23 cellular contexts compared by ENCODE assay signal in the genomic region with DNA sequence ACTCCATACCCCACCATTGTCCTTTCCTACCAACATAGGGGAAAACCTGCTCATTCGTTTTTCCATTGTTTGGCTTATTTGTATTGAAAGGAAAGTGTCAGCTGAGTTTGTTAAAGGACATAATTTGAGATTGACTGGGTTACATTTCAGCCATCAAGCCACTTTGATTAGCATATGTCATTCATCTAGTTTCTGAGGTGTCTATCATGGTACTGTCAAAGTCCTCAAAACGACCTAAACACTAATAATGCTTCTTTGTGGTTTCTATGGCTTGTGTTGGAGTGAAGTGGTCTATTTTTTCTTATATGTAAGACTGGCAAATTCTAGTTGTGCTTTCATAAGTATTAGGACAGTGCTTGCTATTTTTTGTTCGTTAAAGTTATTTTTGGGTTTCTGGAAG.
DNase-seq lines count a peak whose midpoint lies in the region; ATAC-seq, FAIRE-seq and TF ChIP-seq lines count a peak whose summit lies in the region.
"Had no signal": no experiment of that assay in that cellular context is flagged by ENCODE, and none has a peak within 500 bp of the region (broad histone marks: within the 10 kb centered on the region; RNA-seq: fewer than 3 reads in every experiment).

No MANE protein-coding gene starts in this region.

- H3K9me3 Mint-ChIP-seq in endodermal cell (no peaks in the 10 kb centered on the region), WTC11 (no peaks in the 10 kb centered on the region)
- H3K9me3 Mint-ChIP-seq: H9, neural crest cell had no signal

- H3K9ac ChIP-seq in endodermal cell (ENCODE audit: extremely low read depth, low read length, poor library complexity, severe bottlenecking): no peak overlapping the region
- H3K9ac ChIP-seq in neural cell (ENCODE audit: low read length): no peak overlapping the region
- H3K9ac ChIP-seq: KMS-11 had no signal

- H2AFZ ChIP-seq in neural cell (ENCODE audit: low read depth, low read length): no peak overlapping the region

- H3K4me3 Mint-ChIP-seq in endodermal cell (no peak overlapping the region), WTC11 (no peak overlapping the region)
- H3K4me3 Mint-ChIP-seq: activated CD8-positive, alpha-beta T cell treated with anti-CD3 and anti-CD28 coated beads, Interleukin-2, amount 10 ng/mL, durations not matched to agents 7 days and 5 days; H9; neural crest cell had no signal

- intact Hi-C loops in esophagus squamous epithelium (cut with DNase I): no loop called here

- H3K36me3 ChIP-seq in endodermal cell (ENCODE audit: control insufficient read depth, insufficient read depth, low read length): peaks cover 5% of the 10 kb centered on the region
- H3K36me3 ChIP-seq in neural cell (ENCODE audit: insufficient read depth, low read length): no peaks in the 10 kb centered on the region
- peaks cover 0 to 44% (median 0%) of the 10 kb centered on the region in 3 donors for H3K36me3 ChIP-seq in esophagus squamous epithelium

- peak; percentile 54 for ATAC-seq in GM18502 (IDR thresholded peaks at IDR 0.05; ENCODE audit: poor library complexity, unreplicated experiment)
- ATAC-seq in HG02938 (IDR thresholded peaks at IDR 0.05; ENCODE audit: unreplicated experiment): peak; percentile 85
- ATAC-seq in WTC11: no peak
- ATAC-seq: activated CD8-positive, alpha-beta T cell treated with anti-CD3 and anti-CD28 coated beads, Interleukin-2, amount 10 ng/mL, durations not matched to agents 7 days and 5 days had no signal

- H3K4me1 ChIP-seq in endodermal cell (ENCODE audit: control insufficient read depth, insufficient read depth, low read length): peaks cover 26% of the 10 kb centered on the region
- peaks cover 0 to 13% (median 10%) of the 10 kb centered on the region in 3 donors for H3K4me1 ChIP-seq in esophagus squamous epithelium

- H3K27me3 Mint-ChIP-seq in endodermal cell (ENCODE audit: insufficient read depth) (no peaks in the 10 kb centered on the region), WTC11 (ENCODE audit: low read depth) (no peaks in the 10 kb centered on the region)

- DNase-seq in endodermal cell (no peak), esophagus squamous epithelium (lab: John Stamatoyannopoulos, UW) (no peak), WTC11 (ENCODE audit: low spot score) (no peak), GM12892 (ENCODE audit: insufficient read length) (no peak), NCI-H1092 (lab: John Stamatoyannopoulos, UW) (no peak)
- DNase-seq: activated CD8-positive, alpha-beta T cell treated with anti-CD3 and anti-CD28 coated beads, Interleukin-2, amount 10 ng/mL, durations not matched to agents 7 days and 5 days; AML-193; central memory CD4-positive, alpha-beta T cell; H9; NCI-H1048; retina; stimulated activated CD4-positive, alpha-beta T cell treated with anti-CD3 and anti-CD28 coated beads, Interleukin-4, amount 100 ng/mL, for 4 hours; T-helper 1 cell had no signal

- CTCF ChIA-PET in WTC11 (lab: Charles Lee): interaction anchor here (1.0 to 1.6 kb wide), 3 partner anchors 9 to 393 kb away, joined by 3 to 8 read pairs (median 3); no protein-coding TSS in a partner anchor

- H3K27me3 ChIP-seq in endodermal cell (ENCODE audit: control insufficient read depth, insufficient read depth, low read length, poor library complexity, severe bottlenecking) (no peaks in the 10 kb centered on the region), neural cell (ENCODE audit: insufficient read depth, low read depth, low read length) (no peaks in the 10 kb centered on the region), esophagus squamous epithelium (no peaks in the 10 kb centered on the region)

- H3K9me3 ChIP-seq in endodermal cell (ENCODE audit: control insufficient read depth, low read length): no peaks in the 10 kb centered on the region
- no peaks in the 10 kb centered on the region for H3K9me3 ChIP-seq in neural cell (ENCODE audit: low read length)
- H3K9me3 ChIP-seq in esophagus squamous epithelium: no peaks in the 10 kb centered on the region

- no peak for TF ChIP-seq RAD21 in neural cell (conservative IDR thresholded peaks at IDR 0.05)

- H3K4me1 Mint-ChIP-seq in endodermal cell (peaks cover 46% of the 10 kb centered on the region), WTC11 (peaks cover 15% of the 10 kb centered on the region)

- no peak for FAIRE-seq in GM12892 (lab: Jason Lieb, UNC)
- FAIRE-seq: D721Med, frontal cortex, G401.6 had no signal

- 83 to 86% methylated on average over 1 to 3 of the region's 3 CpGs for WGBS in endodermal cell (ENCODE audit: insufficient coverage in 1 of 2, insufficient read length in 1 of 2), 2 experiments
- WGBS in esophagus squamous epithelium, 2 donors: 60 to 62% methylated on average over 3 of the region's 3 CpGs

- no peak for TF ChIP-seq POLR2A in esophagus squamous epithelium (IDR thresholded peaks at IDR 0.05)
- no peak for TF ChIP-seq POLR2A in GM12892 (IDR thresholded peaks at IDR 0.05; ENCODE audit: low read depth, low read length)

- H4K20me1 ChIP-seq in neural cell (ENCODE audit: insufficient read depth): no peaks in the 10 kb centered on the region

- H3K27ac ChIP-seq in endodermal cell (ENCODE audit: low read depth, low read length): no peak overlapping the region
- H3K27ac ChIP-seq in neural cell (ENCODE audit: low read length): no peak overlapping the region
- H3K27ac ChIP-seq in esophagus squamous epithelium: peak overlapping the region in 1 of 4 donors; percentile 30
- H3K27ac ChIP-seq: HL-60, KMS-11, VCaP had no signal

- no peaks in the 10 kb centered on the region for H3F3A ChIP-seq in neural cell (ENCODE audit: insufficient read depth, low read length, poor library complexity, severe bottlenecking)

- no peaks in the 10 kb centered on the region for H3K79me2 ChIP-seq in neural cell (replicated peaks; ENCODE audit: insufficient read depth, low read length)

- H3K4me2 ChIP-seq in neural cell (ENCODE audit: low read length): no peak overlapping the region
- H3K4me2 ChIP-seq: KMS-11 had no signal

- POLR2A ChIA-PET in WTC11 (lab: Charles Lee): no interaction called here

- no peak overlapping the region for H3K4me3 ChIP-seq in endodermal cell (ENCODE audit: low read length)
- no peak overlapping the region for H3K4me3 ChIP-seq in neural cell (ENCODE audit: low read length)
- H3K4me3 ChIP-seq in esophagus squamous epithelium: no peak overlapping the region

- no peak for TF ChIP-seq CTCF in endodermal cell (conservative IDR thresholded peaks at IDR 0.05)
- TF ChIP-seq CTCF in neural cell (IDR thresholded peaks at IDR 0.05; ENCODE audit: poor library complexity, severe bottlenecking): no peak
- no peak for TF ChIP-seq CTCF in esophagus squamous epithelium (IDR thresholded peaks at IDR 0.05)
- TF ChIP-seq CTCF in WTC11 (IDR thresholded peaks at IDR 0.05): no peak

- H3K9me2 ChIP-seq in neural cell (ENCODE audit: insufficient read depth, low read length): no peaks in the 10 kb centered on the region

- peaks cover 33% of the 10 kb centered on the region for H3K36me3 Mint-ChIP-seq in endodermal cell (ENCODE audit: low read depth)
- H3K36me3 Mint-ChIP-seq in WTC11: no peaks in the 10 kb centered on the region

- peak; percentile 64 for TF ChIP-seq EP300 in neural cell (conservative IDR thresholded peaks at IDR 0.05; ENCODE audit: poor library complexity, severe bottlenecking)

- H3K27ac Mint-ChIP-seq in endodermal cell (peak overlapping the region; percentile 43), WTC11 (no peak overlapping the region)
- H3K27ac Mint-ChIP-seq: activated CD8-positive, alpha-beta T cell treated with anti-CD3 and anti-CD28 coated beads, Interleukin-2, amount 10 ng/mL, durations not matched to agents 7 days and 5 days had no signal

TF ChIP-seq in neural cell, 6 proteins besides CTCF, POLR2A, EP300 and RAD21:
- no peak for TF ChIP-seq TAF1 (IDR thresholded peaks at IDR 0.05; ENCODE audit: low read depth)

TF ChIP-seq in WTC11, 78 proteins besides CTCF, POLR2A, EP300 and RAD21:
- TF ChIP-seq, protein P1, sequence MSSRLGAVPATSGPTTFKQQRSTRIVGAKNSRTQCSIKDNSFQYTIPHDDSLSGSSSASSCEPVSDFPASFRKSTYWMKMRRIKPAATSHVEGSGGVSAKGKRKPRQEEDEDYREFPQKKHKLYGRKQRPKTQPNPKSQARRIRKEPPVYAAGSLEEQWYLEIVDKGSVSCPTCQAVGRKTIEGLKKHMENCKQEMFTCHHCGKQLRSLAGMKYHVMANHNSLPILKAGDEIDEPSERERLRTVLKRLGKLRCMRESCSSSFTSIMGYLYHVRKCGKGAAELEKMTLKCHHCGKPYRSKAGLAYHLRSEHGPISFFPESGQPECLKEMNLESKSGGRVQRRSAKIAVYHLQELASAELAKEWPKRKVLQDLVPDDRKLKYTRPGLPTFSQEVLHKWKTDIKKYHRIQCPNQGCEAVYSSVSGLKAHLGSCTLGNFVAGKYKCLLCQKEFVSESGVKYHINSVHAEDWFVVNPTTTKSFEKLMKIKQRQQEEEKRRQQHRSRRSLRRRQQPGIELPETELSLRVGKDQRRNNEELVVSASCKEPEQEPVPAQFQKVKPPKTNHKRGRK (CRISPR knock-in tag; IDR thresholded peaks at IDR 0.05; ENCODE audit: borderline replicate concordance): no peak
- no peak for TF ChIP-seq NR3C1 (CRISPR knock-in tag; conservative IDR thresholded peaks at IDR 0.05; ENCODE audit: low read depth)
